ENCODE assay signal across 9 cellular contexts in genomic region chr6:101120747-101121146, GRCh38.
"Had no signal": no experiment of that assay in that cellular context is flagged by ENCODE, and none has a peak within 500 bp of the region (broad histone marks: within the 10 kb centered on the region; RNA-seq: fewer than 3 reads in every experiment).

No MANE protein-coding gene starts in this region.

- H3K4me3 ChIP-seq: GM23248, HAP-1, K562 had no signal

- H2AFZ ChIP-seq: GM23248 had no signal

- H3K36me3 ChIP-seq: HAP-1 had no signal

- H3K27ac ChIP-seq: GM23248, HL-60 had no signal

- DNase-seq: GM23248, GOT3, H7, IMR-90, KG1 had no signal

- ATAC-seq: HCT116, K562 had no signal

- FAIRE-seq: K562 had no signal

- H3K9me3 ChIP-seq: HAP-1 had no signal

- H3K9ac ChIP-seq: GM23248 had no signal
